In the genomic region with DNA sequence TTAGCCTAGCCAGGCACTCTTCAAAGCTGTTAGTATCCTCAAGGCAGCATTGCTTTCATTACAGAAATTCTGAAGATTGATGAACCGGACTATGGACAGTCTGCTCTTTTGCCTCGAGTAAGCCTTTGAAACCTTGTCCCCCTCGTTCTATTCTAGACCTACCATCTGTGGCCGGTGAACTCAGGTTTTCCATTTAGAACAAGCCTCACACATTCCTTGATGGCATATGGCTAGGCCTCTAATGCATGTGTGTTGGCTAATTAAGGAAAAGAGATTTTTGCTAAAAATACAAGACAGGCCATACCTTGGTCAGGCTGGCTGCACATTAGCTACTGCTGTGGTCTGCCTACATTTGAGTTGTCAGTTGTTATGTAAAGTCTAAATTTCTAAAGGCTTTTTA, we compare ENCODE assay signal across 11 cellular contexts.
"Had no signal": no experiment of that assay in that cellular context is flagged by ENCODE, and none has a peak within 500 bp of the region (broad histone marks: within the 10 kb centered on the region; RNA-seq: fewer than 3 reads in every experiment).

No MANE protein-coding gene starts in this region.

- DNase-seq: activated CD4-positive, alpha-beta T cell treated with anti-CD3 and anti-CD28 coated beads, Interleukin-2, amount 10 ng/mL, durations not matched to agents 24 days and 14 days; activated naive CD4-positive, alpha-beta T cell treated with anti-CD3 and anti-CD28 coated beads, Interleukin-2, amount 10 ng/mL, durations not matched to agents 7 days and 5 days; adrenal gland; stimulated activated CD4-positive, alpha-beta T cell treated with anti-CD3 and anti-CD28 coated beads, Interleukin-4, amount 100 ng/mL, for 1 hour; stomach; T-helper 1 cell; uterus had no signal

- H3K36me3 ChIP-seq: adrenal gland, uterus had no signal

- H3K4me3 ChIP-seq: adrenal gland, dorsolateral prefrontal cortex, stomach, uterus had no signal

- H3K27me3 ChIP-seq: adrenal gland, dorsolateral prefrontal cortex, stomach, uterus had no signal

- H3K27me3 Mint-ChIP-seq: activated CD4-positive, alpha-beta T cell treated with anti-CD3 and anti-CD28 coated beads, Interleukin-2, amount 10 ng/mL, durations not matched to agents 24 days and 14 days; activated naive CD4-positive, alpha-beta T cell treated with anti-CD3 and anti-CD28 coated beads, Interleukin-2, amount 10 ng/mL, durations not matched to agents 7 days and 5 days; memory B cell had no signal

- H3K27ac Mint-ChIP-seq: activated CD4-positive, alpha-beta T cell treated with anti-CD3 and anti-CD28 coated beads, Interleukin-2, amount 10 ng/mL, durations not matched to agents 24 days and 14 days; activated naive CD4-positive, alpha-beta T cell treated with anti-CD3 and anti-CD28 coated beads, Interleukin-2, amount 10 ng/mL, durations not matched to agents 7 days and 5 days; activated T-helper 2 cell treated with anti-CD3 and anti-CD28 coated beads, Interferon-gamma antibody, Interleukin-2, Interleukin-4, amounts not matched to agents 10 μg/mL and 5 μg/mL and 100 μg/mL, durations not matched to agents 14 hours and 24 hours and 36 hours; memory B cell; WTC11 had no signal

- H3K4me1 Mint-ChIP-seq: memory B cell had no signal

- H3K9me3 Mint-ChIP-seq: activated CD4-positive, alpha-beta T cell treated with anti-CD3 and anti-CD28 coated beads, Interleukin-2, amount 10 ng/mL, durations not matched to agents 24 days and 14 days; activated naive CD4-positive, alpha-beta T cell treated with anti-CD3 and anti-CD28 coated beads, Interleukin-2, amount 10 ng/mL, durations not matched to agents 7 days and 5 days; activated T-helper 2 cell treated with anti-CD3 and anti-CD28 coated beads, Interferon-gamma antibody, Interleukin-2, Interleukin-4, amounts not matched to agents 10 μg/mL and 5 μg/mL and 100 μg/mL, durations not matched to agents 14 hours and 24 hours and 36 hours; memory B cell; WTC11 had no signal

- H3K27ac ChIP-seq: adrenal gland, uterus had no signal

- H3K9me3 ChIP-seq: adrenal gland, stomach, uterus had no signal

- H3K4me3 Mint-ChIP-seq: activated CD4-positive, alpha-beta T cell treated with anti-CD3 and anti-CD28 coated beads, Interleukin-2, amount 10 ng/mL, durations not matched to agents 24 days and 14 days; activated naive CD4-positive, alpha-beta T cell treated with anti-CD3 and anti-CD28 coated beads, Interleukin-2, amount 10 ng/mL, durations not matched to agents 7 days and 5 days; memory B cell; WTC11 had no signal

- ATAC-seq: WTC11 had no signal

- H3K36me3 Mint-ChIP-seq: memory B cell, WTC11 had no signal
